In genomic region chr20:3995067-3995748, GRCh38 we compare ENCODE assay signal across 10 cellular contexts. TPM values are rescaled to one million over a fixed set of nuclear protein-coding genes. Genes with fewer than 3 reads are reported as not detected.
DNase-seq lines count a peak whose midpoint lies in the region; ATAC-seq, FAIRE-seq and TF ChIP-seq lines count a peak whose summit lies in the region.
"Had no signal": no experiment of that assay in that cellular context is flagged by ENCODE, and none has a peak within 500 bp of the region (broad histone marks: within the 10 kb centered on the region; RNA-seq: fewer than 3 reads in every experiment).

No MANE protein-coding gene starts in this region.

- POLR2A ChIA-PET in A549 (lab: Yijun Ruan, JAX), result no interaction called here

- H3K4me1 Mint-ChIP-seq in endodermal cell, result no peaks in the 10 kb centered on the region

- ATAC-seq in A549, result peak; percentile 86 to 87

- TF ChIP-seq CTCF in A549 (IDR thresholded peaks at IDR 0.05) (no peak), endodermal cell (conservative IDR thresholded peaks at IDR 0.05) (no peak), BE2C (IDR thresholded peaks at IDR 0.05; ENCODE audit: low read depth, low read length) (no peak)

- no peak overlapping the region for H3K4me3 Mint-ChIP-seq in endodermal cell

- no peak overlapping the region for H3K4me3 ChIP-seq in A549
- H3K4me3 ChIP-seq in SK-N-MC, result peak overlapping the region; percentile 46; the same call in 1 of the 2 replicates
- no peak overlapping the region for H3K4me3 ChIP-seq in endodermal cell (ENCODE audit: low read length)
- no peak overlapping the region for H3K4me3 ChIP-seq in BE2C (ENCODE audit: low read depth, low read length)
- H3K4me3 ChIP-seq: left ventricle myocardium inferior had no signal

- no peak overlapping the region for H3K9ac ChIP-seq in SK-N-MC (ENCODE audit: insufficient read length)
- no peak overlapping the region for H3K9ac ChIP-seq in endodermal cell (ENCODE audit: extremely low read depth, low read length, poor library complexity, severe bottlenecking)

- H3K36me3 Mint-ChIP-seq in endodermal cell (ENCODE audit: low read depth), result peaks cover 11% of the 10 kb centered on the region

- H3K9me3 ChIP-seq in A549 (no peaks in the 10 kb centered on the region), SK-N-MC (ENCODE audit: low read depth, low read length) (no peaks in the 10 kb centered on the region), endodermal cell (ENCODE audit: control insufficient read depth, low read length) (no peaks in the 10 kb centered on the region), BE2C (no peaks in the 10 kb centered on the region)
- H3K9me3 ChIP-seq: left ventricle myocardium inferior had no signal

- WGBS in A549 (ENCODE audit: missing lambda C conversion rate), result 66% methylated on average over 3 of the region's 3 CpGs
- WGBS in endodermal cell (ENCODE audit: insufficient coverage in 1 of 2, insufficient read length in 1 of 2), 2 experiments, result 83 to 96% methylated on average over 2 to 3 of the region's 3 CpGs

- peak; percentile 68 for FAIRE-seq in A549 (lab: Jason Lieb, UNC)
- FAIRE-seq in GM18507 (lab: Jason Lieb, UNC), result peak; percentile 60

- H3K4me2 ChIP-seq in A549, result peak overlapping the region; percentile 20

- H3K27me3 Mint-ChIP-seq in endodermal cell (ENCODE audit: insufficient read depth), result no peaks in the 10 kb centered on the region

- TF ChIP-seq EP300 in A549 (IDR thresholded peaks at IDR 0.05), result no peak

- H3K4me1 ChIP-seq in A549, result peaks cover 13% of the 10 kb centered on the region
- H3K4me1 ChIP-seq in endodermal cell (ENCODE audit: control insufficient read depth, insufficient read depth, low read length), result no peaks in the 10 kb centered on the region
- no peaks in the 10 kb centered on the region for H3K4me1 ChIP-seq in BE2C

- H3K27me3 ChIP-seq in endodermal cell (ENCODE audit: control insufficient read depth, insufficient read depth, low read length, poor library complexity, severe bottlenecking) (no peaks in the 10 kb centered on the region), BE2C (no peaks in the 10 kb centered on the region)

- H3K27ac Mint-ChIP-seq in endodermal cell, result no peak overlapping the region

- H3K9me3 Mint-ChIP-seq in endodermal cell, result no peaks in the 10 kb centered on the region

- H3K36me3 ChIP-seq in SK-N-MC (ENCODE audit: insufficient read depth, low read length) (peaks cover 5% of the 10 kb centered on the region), endodermal cell (ENCODE audit: control insufficient read depth, insufficient read depth, low read length) (peaks cover 18% of the 10 kb centered on the region), BE2C (no peaks in the 10 kb centered on the region)
- H3K36me3 ChIP-seq: left ventricle myocardium inferior had no signal

- H3K27ac ChIP-seq in A549 (peak overlapping the region in 1 of 2 experiments; percentile 43; a peak in 3 of 6 replicates), SK-N-MC (peak overlapping the region; percentile 76), endodermal cell (ENCODE audit: low read depth, low read length) (no peak overlapping the region)
- H3K27ac ChIP-seq: left ventricle myocardium inferior had no signal

- DNase-seq in A549 (ENCODE audit: low read depth in 1 of 2, low spot score in 1 of 2), result no peak
- no peak for DNase-seq in GM18507 (ENCODE audit: extremely low spot score, insufficient read length, low read depth)
- DNase-seq in SK-N-MC (ENCODE audit: low read depth, low spot score), result no peak
- DNase-seq in endodermal cell, result peak; percentile 49
- no peak for DNase-seq in HuH-7 (ENCODE audit: low spot score)
- DNase-seq in BE2C, result no peak
- no peak for DNase-seq in central memory CD4-positive, alpha-beta T cell
- DNase-seq in HK-2 (ENCODE audit: unreplicated experiment), result no peak
- DNase-seq: aorta, left ventricle myocardium inferior had no signal

- no peak for TF ChIP-seq RAD21 in A549 (conservative IDR thresholded peaks at IDR 0.05 in 1 of 2, IDR thresholded peaks at IDR 0.05 in 1 of 2)

- CTCF ChIA-PET in A549 (lab: Yijun Ruan, JAX), result no interaction called here

- TF ChIP-seq POLR2A in A549 (IDR thresholded peaks at IDR 0.05; ENCODE audit: low read length), result no peak

TF ChIP-seq in A549, 52 proteins besides CTCF, POLR2A, EP300 and RAD21:
- TF ChIP-seq FOSL2 (IDR thresholded peaks at IDR 0.05), result no peak
- TF ChIP-seq FOSL2 (CRISPR knock-in tag; IDR thresholded peaks at IDR 0.05), result peak; percentile 43; the same call in 1 of the 2 replicates
- TF ChIP-seq MAFK (IDR thresholded peaks at IDR 0.05; ENCODE audit: partially characterized antibody), result no peak
- no peak for TF ChIP-seq HOXB13 (CRISPR knock-in tag; IDR thresholded peaks at IDR 0.05; ENCODE audit: low read depth)
- no peak for TF ChIP-seq TP53 (CRISPR knock-in tag; IDR thresholded peaks at IDR 0.05)
- TF ChIP-seq BHLHE40 (IDR thresholded peaks at IDR 0.05; ENCODE audit: low read depth, low read length), result peak; percentile 29; the same call in 1 of the 2 replicates

RNA-seq across cellular contexts. Expression of gene RNF24, which starts 20.1 kb away (rescaled TPM):
- 8.6 and 12.9 TPM in 2 replicates for polyA plus RNA-seq in A549 (2011; rRNA removed)
- 2.8 and 3.6 TPM in 2 replicates for polyA plus RNA-seq in A549 (2012; cell fraction: cytosol; rRNA removed)
- polyA plus RNA-seq in A549 (2012; cell fraction: nucleus; rRNA removed), result 2.0 and 3.6 TPM in 2 replicates
- polyA plus RNA-seq in A549 (2017; fragmentation: RNase III; extraction: RNeasy Plus Mini Kit Qiagen cat#74134 plus additional on column Dnase treatment), result 8.2 to 9.4 TPM (median 8.8 TPM) in 3 replicates
- polyA minus RNA-seq in A549 (2011; rRNA and poly(A)+ RNA removed), result 9.1 and 9.9 TPM in 2 replicates
- 10 to 100 TPM; 22.8 to 26.1 TPM for total RNA-seq in endodermal cell
- 26.2 TPM for polyA plus RNA-seq in endodermal cell (2013, experiment 1 of 2)
- 27.0 TPM for polyA plus RNA-seq in endodermal cell (2013, experiment 2 of 2)
- polyA plus RNA-seq in BE2C (2012; ENCODE audit: insufficient read depth, insufficient read length, low read depth), result 7.8 TPM
